In the genomic region with DNA sequence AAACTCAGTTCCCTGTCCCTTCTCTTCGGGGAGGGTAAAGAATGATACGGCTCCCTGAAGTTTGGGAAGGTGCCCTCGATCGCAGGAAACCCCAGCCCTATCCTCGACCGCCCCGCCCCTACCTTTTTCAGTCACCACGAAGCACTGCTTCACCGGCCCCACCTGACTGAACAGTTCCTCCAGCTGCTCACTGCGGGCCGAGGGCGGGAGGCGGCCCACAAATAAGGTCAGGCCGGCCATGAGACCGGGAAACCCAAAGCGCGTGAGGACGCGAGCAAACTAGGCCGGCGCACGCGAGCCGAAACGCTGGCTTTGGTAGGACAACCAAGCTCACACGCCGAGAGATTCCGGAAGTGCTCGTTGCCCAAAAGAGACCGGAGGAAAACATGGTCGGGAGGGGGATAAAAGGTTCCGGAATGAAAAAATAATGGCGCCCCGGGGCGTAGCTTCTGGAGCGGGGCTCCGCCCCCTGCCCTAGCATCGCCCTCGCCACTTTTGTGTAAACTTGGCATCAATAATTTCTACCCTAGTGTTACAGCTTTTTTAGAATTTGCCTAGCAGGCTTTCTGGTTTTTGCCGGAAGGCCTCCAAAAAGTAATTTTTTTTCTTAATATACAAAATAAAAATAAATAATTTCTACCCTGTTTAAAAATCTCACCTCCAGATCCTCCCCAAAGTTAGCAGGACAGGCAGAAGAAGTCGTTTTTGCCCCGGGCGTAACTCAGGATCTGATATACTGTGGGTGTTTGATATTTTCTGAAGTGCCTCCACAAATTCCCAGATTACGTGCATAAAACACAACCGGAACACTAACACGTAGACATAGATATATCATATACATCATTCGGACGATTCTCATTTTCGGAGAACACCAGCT, we compare ENCODE assay signal across 8 cellular contexts. TPM values are rescaled to one million over a fixed set of nuclear protein-coding genes. Genes with fewer than 3 reads are reported as not detected.
DNase-seq lines count a peak whose midpoint lies in the region; ATAC-seq and TF ChIP-seq lines count a peak whose summit lies in the region.

A gene with protein sequence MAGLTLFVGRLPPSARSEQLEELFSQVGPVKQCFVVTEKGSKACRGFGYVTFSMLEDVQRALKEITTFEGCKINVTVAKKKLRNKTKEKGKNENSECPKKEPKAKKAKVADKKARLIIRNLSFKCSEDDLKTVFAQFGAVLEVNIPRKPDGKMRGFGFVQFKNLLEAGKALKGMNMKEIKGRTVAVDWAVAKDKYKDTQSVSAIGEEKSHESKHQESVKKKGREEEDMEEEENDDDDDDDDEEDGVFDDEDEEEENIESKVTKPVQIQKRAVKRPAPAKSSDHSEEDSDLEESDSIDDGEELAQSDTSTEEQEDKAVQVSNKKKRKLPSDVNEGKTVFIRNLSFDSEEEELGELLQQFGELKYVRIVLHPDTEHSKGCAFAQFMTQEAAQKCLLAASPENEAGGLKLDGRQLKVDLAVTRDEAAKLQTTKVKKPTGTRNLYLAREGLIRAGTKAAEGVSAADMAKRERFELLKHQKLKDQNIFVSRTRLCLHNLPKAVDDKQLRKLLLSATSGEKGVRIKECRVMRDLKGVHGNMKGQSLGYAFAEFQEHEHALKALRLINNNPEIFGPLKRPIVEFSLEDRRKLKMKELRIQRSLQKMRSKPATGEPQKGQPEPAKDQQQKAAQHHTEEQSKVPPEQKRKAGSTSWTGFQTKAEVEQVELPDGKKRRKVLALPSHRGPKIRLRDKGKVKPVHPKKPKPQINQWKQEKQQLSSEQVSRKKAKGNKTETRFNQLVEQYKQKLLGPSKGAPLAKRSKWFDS (minus strand): TSS at position 355 of the 877 bp plus-strand sequence. CDS start 115 bp downstream, at position 240.

- H3K27me3 ChIP-seq in dorsolateral prefrontal cortex (no peaks in the 10 kb centered on the region), right lobe of liver (no peaks in the 10 kb centered on the region)

- peak; percentile 57 for TF ChIP-seq POLR2A in right lobe of liver (IDR thresholded peaks at IDR 0.05)

- intact Hi-C loops in dorsolateral prefrontal cortex (cut with DNase I) (no loop called here), right lobe of liver (cut with DNase I) (no loop called here)

- H3K9me3 ChIP-seq in right lobe of liver, result no peaks in the 10 kb centered on the region

- peak; percentile 94 for ATAC-seq in GM19372 (IDR thresholded peaks at IDR 0.05; ENCODE audit: low read depth, unreplicated experiment)
- ATAC-seq in HG03521 (IDR thresholded peaks at IDR 0.05; ENCODE audit: unreplicated experiment), result peak; percentile 88
- peak; percentile 96 to 98 (median 98) for ATAC-seq in right lobe of liver

- peak in 46 of 56 donors; percentile 10 to 66 (median 39) for TF ChIP-seq CTCF in dorsolateral prefrontal cortex (IDR thresholded peaks at IDR 0.05 in 54 of 56, conservative IDR thresholded peaks at IDR 0.05 in 2 of 56; ENCODE audit: low read depth in 1 of 56, partially characterized antibody in 56 of 56)
- TF ChIP-seq CTCF in right lobe of liver (IDR thresholded peaks at IDR 0.05), result no peak

- WGBS in right lobe of liver (ENCODE audit: insufficient coverage, low coverage, low lambda C conversion rate, missing lambda C conversion rate), result 14% methylated on average over 46 of the region's 49 CpGs

- DNase-seq in CD1c-positive myeloid dendritic cell (ENCODE audit: extremely low spot score), result peak; percentile 97
- peak; percentile 74 for DNase-seq in NCI-H748 treated with DMSO at 0.1 percent for 48 hours (lab: John Stamatoyannopoulos, UW)
- DNase-seq in activated CD4-positive, alpha-beta T cell treated with anti-CD3 and anti-CD28 coated beads, Interleukin-2, amount 50 U/mL, for 48 hours, result peak; percentile 83 to 87
- peak; percentile 67 to 90 (median 86) for DNase-seq in dorsolateral prefrontal cortex
- peak; percentile 82 to 88 (median 86) for DNase-seq in right lobe of liver
- peak; percentile 86 for DNase-seq in stimulated activated CD4-positive, alpha-beta T cell treated with anti-CD3 and anti-CD28 coated beads, Interleukin-4, amount 100 ng/mL, for 24 hours

- H3K4me3 ChIP-seq in dorsolateral prefrontal cortex (peak within 1 kb of the TSS; percentile 60 to 97 (median 87)), right lobe of liver (peak within 1 kb of the TSS; percentile 74 to 90 (median 81))

- peaks cover 0 to 13% (median 6%) of the 10 kb centered on the region in 4 donors for H3K4me1 ChIP-seq in right lobe of liver

- peaks cover 0 to 6% (median 0%) of the 10 kb centered on the region in 4 donors for H3K36me3 ChIP-seq in right lobe of liver

- peak within 1 kb of the TSS in 53 of 59 donors; percentile 4 to 90 (median 67) for H3K27ac ChIP-seq in dorsolateral prefrontal cortex
- peak within 1 kb of the TSS; percentile 52 to 60 (median 58) for H3K27ac ChIP-seq in right lobe of liver

RNA-seq across cellular contexts. Expression of the gene that starts here (rescaled TPM):
- 10 to 100 TPM; 37.9 to 78.1 (median 52.7) TPM for total RNA-seq in dorsolateral prefrontal cortex
- total RNA-seq in right lobe of liver, result 10 to 100 TPM in 5 of 6 experiments, 1 to 10 TPM in 1; 9.0 to 17.4 (median 11.1) TPM

Comparison
In these comparisons a context has a peak if more than half of its experiments do, and no peak if none do; other contexts are left out.
1. Peak in every context shown above with its lines: DNase-seq, ATAC-seq, H3K4me3 ChIP-seq and H3K27ac ChIP-seq.
2. CTCF ChIP-seq: peak in dorsolateral prefrontal cortex (46 of 56); none in right lobe of liver (0 of 4).